ENCODE assay signal across 12 cellular contexts in the genomic region with DNA sequence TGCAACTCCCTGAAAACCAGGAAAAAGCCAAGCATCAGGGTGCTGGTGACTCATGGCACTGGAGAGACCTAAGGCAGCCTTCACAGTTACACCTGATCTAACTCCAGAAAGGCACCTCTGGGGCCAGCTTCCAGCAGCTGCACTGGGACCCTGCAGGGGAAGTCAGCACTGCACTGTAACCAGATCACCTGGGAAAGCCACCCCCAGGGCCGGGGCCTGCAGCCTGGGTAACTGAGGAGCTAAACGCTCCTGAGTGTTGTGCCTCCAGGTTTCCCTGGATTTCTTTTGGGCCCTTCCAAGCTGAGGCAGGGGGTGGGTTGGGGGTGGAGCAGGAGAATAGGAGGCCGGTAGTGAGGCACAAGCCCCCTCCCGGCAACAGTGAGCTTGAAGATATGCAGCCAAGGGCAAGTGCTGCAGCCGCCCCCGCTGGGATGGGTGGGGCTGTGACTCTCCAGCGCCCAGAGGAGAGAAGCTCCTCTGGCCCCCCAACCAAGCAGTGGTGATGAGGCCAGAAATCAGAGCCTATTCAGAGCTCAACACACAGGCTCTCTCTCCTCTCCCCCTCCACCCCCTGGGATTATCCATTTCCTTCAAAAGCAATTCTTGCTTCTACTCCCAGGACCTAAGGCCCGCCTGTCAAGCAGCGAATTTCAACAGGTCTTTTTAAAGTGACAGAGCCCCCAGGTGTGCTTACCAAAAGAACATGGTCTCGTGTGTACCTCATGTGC. TPM values are rescaled to one million over a fixed set of nuclear protein-coding genes. Genes with fewer than 3 reads are reported as not detected.
A peak's percentile ranks its signal among the peaks of the same experiment; 100 is the strongest.
DNase-seq lines count a peak whose midpoint lies in the region; ATAC-seq and TF ChIP-seq lines count a peak whose summit lies in the region.
"Had no signal": no experiment of that assay in that cellular context is flagged by ENCODE, and none has a peak within 500 bp of the region (broad histone marks: within the 10 kb centered on the region; RNA-seq: fewer than 3 reads in every experiment).

No MANE protein-coding gene starts in this region.

- TF ChIP-seq EP300 in suprapubic skin (IDR thresholded peaks at IDR 0.05): no peak

- H3K9me3 ChIP-seq in HUES64 (ENCODE audit: insufficient read depth, low read depth, low read length) (no peaks in the 10 kb centered on the region), esophagus squamous epithelium (no peaks in the 10 kb centered on the region), suprapubic skin (no peaks in the 10 kb centered on the region)
- H3K9me3 ChIP-seq: SJSA1 had no signal

- ATAC-seq in HG03571 (IDR thresholded peaks at IDR 0.05; ENCODE audit: unreplicated experiment) (no peak), GM18870 (IDR thresholded peaks at IDR 0.05; ENCODE audit: unreplicated experiment) (no peak)

- no peaks in the 10 kb centered on the region for H3K79me2 ChIP-seq in mesendoderm (ENCODE audit: control insufficient read depth, insufficient read depth, low read length)

- H3K36me3 ChIP-seq in HUES64 (ENCODE audit: insufficient read depth, low read length) (peaks cover 33% of the 10 kb centered on the region), esophagus squamous epithelium (peaks cover 0 to 14% (median 0%) of the 10 kb centered on the region in 3 donors), mesendoderm (ENCODE audit: control insufficient read depth, insufficient read depth, low read length) (no peaks in the 10 kb centered on the region), suprapubic skin (peaks cover 14% of the 10 kb centered on the region)
- H3K36me3 ChIP-seq: SJSA1 had no signal

- H3K27ac ChIP-seq in HUES64 (ENCODE audit: low read depth, low read length): peak overlapping the region; percentile 79
- peak overlapping the region in 3 of 4 donors; percentile 10 to 48 (median 35) for H3K27ac ChIP-seq in esophagus squamous epithelium
- peak overlapping the region; percentile 38 for H3K27ac ChIP-seq in mesendoderm (ENCODE audit: low read depth, low read length)
- H3K27ac ChIP-seq in suprapubic skin: no peak overlapping the region
- H3K27ac ChIP-seq: SJSA1 had no signal

- no peak overlapping the region for H2BK15ac ChIP-seq in mesendoderm (replicated peaks; ENCODE audit: low read depth)

- no peak overlapping the region for H4K5ac ChIP-seq in mesendoderm (ENCODE audit: low read length)

- no peak overlapping the region for H2BK120ac ChIP-seq in mesendoderm (ENCODE audit: low read depth, low read length)

- no peak for TF ChIP-seq POLR2A in esophagus squamous epithelium (IDR thresholded peaks at IDR 0.05)
- TF ChIP-seq POLR2A in suprapubic skin (IDR thresholded peaks at IDR 0.05): no peak

- DNase-seq in esophagus squamous epithelium (lab: John Stamatoyannopoulos, UW) (no peak), mesendoderm (peak; percentile 84), suprapubic skin (ENCODE audit: low spot score in 2 of 2) (peak; percentile 46 to 74), hypothalamus (lab: John Stamatoyannopoulos, UW) (no peak)
- DNase-seq: DMS53, Kasumi-1, kidney glomerular epithelial cell, retina had no signal

- WGBS in HUES64: 3% methylated on average over 10 of the region's 10 CpGs
- 57% methylated on average over 3 of the region's 10 CpGs; no CpG with 5 or more reads in 1 of the 2 donors for WGBS in esophagus squamous epithelium, 2 donors
- no CpG with 5 or more reads among the region's 10 CpGs for WGBS in mesendoderm (ENCODE audit: extremely low coverage, insufficient coverage, low lambda C conversion rate)
- WGBS in suprapubic skin: 54% methylated on average over 8 of the region's 10 CpGs

- H2BK5ac ChIP-seq in mesendoderm (ENCODE audit: low read length): no peak overlapping the region

- no peak overlapping the region for H2AK5ac ChIP-seq in mesendoderm (ENCODE audit: low read length)

- H3K56ac ChIP-seq in mesendoderm (ENCODE audit: low read length): peak overlapping the region; percentile 37

- intact Hi-C loops in esophagus squamous epithelium (cut with DNase I): no loop called here

- H3K18ac ChIP-seq in mesendoderm (ENCODE audit: low read length): no peak overlapping the region

- no peaks in the 10 kb centered on the region for H3K79me1 ChIP-seq in mesendoderm (ENCODE audit: low read length)

- no peak overlapping the region for H4K8ac ChIP-seq in mesendoderm (ENCODE audit: low read depth, low read length)

- peaks cover 33% of the 10 kb centered on the region for H3K4me1 ChIP-seq in HUES64 (ENCODE audit: insufficient read depth, low read length)
- peaks cover 10 to 39% (median 15%) of the 10 kb centered on the region in 3 donors for H3K4me1 ChIP-seq in esophagus squamous epithelium
- peaks cover 21% of the 10 kb centered on the region for H3K4me1 ChIP-seq in mesendoderm (ENCODE audit: control insufficient read depth, low read depth, low read length)
- peaks cover 38% of the 10 kb centered on the region for H3K4me1 ChIP-seq in suprapubic skin

- H3K4ac ChIP-seq in mesendoderm (ENCODE audit: low read depth, low read length): no peak overlapping the region

- peak overlapping the region; percentile 50 for H3K4me2 ChIP-seq in mesendoderm (ENCODE audit: low read length)

- H3K27me3 ChIP-seq in HUES64 (ENCODE audit: insufficient read depth, low read length) (peaks cover 43% of the 10 kb centered on the region), esophagus squamous epithelium (peaks cover 7 to 55% (median 12%) of the 10 kb centered on the region in 4 donors), mesendoderm (ENCODE audit: insufficient read depth, low read length, poor library complexity) (peaks cover 11% of the 10 kb centered on the region), suprapubic skin (peaks cover 46% of the 10 kb centered on the region)

- H3K23ac ChIP-seq in mesendoderm (ENCODE audit: low read length): no peak overlapping the region

- 0 out of 2 replicates have a peak overlapping the region, but pooled peaks have one; percentile 14 for H3K9ac ChIP-seq in HUES64 (ENCODE audit: low read depth, low read length)
- H3K9ac ChIP-seq in mesendoderm (ENCODE audit: low read length): peak overlapping the region; percentile 23

- peak overlapping the region; percentile 72 for H3K4me3 ChIP-seq in HUES64 (ENCODE audit: low read length)
- H3K4me3 ChIP-seq in esophagus squamous epithelium: peak overlapping the region in 3 of 4 donors; percentile 52 to 67 (median 54)
- no peak overlapping the region for H3K4me3 ChIP-seq in mesendoderm (ENCODE audit: low read length)
- H3K4me3 ChIP-seq in suprapubic skin: peak overlapping the region; percentile 68
- H3K4me3 ChIP-seq: SJSA1 had no signal

- no peak for TF ChIP-seq CTCF in esophagus squamous epithelium (IDR thresholded peaks at IDR 0.05)
- no peak for TF ChIP-seq CTCF in suprapubic skin (IDR thresholded peaks at IDR 0.05)

RNA-seq across cellular contexts. Expression of a gene that starts 2.6 kb away (rescaled TPM):
- 45.3 TPM for polyA plus RNA-seq in HUES64 (2013, experiment 1 of 2)
- 45.1 TPM for polyA plus RNA-seq in HUES64 (2013, experiment 2 of 2)
- total RNA-seq in esophagus squamous epithelium: 10 to 100 TPM in 3 of 4 donors, 1 to 10 TPM in 1; 6.8 to 28.4 (median 13.7) TPM
- polyA plus RNA-seq in mesendoderm (2013, experiment 1 of 2): 22.7 TPM
- 24.7 TPM for polyA plus RNA-seq in mesendoderm (2013, experiment 2 of 2)
- total RNA-seq in suprapubic skin: 10 to 100 TPM; 13.9 to 44.7 (median 27.6) TPM
- total RNA-seq: SJSA1 had no signal

Comparison
In these comparisons a context has a peak if more than half of its experiments do, and no peak if none do; other contexts are left out.
1. DNase-seq: peak in mesendoderm (single experiment) and suprapubic skin (2 of 2); none in esophagus squamous epithelium (single experiment) and hypothalamus (0 of 51).